9 cellular contexts compared by ENCODE assay signal in genomic region chr1:156742017-156742416, GRCh38. TPM values are rescaled to one million over a fixed set of nuclear protein-coding genes. Genes with fewer than 3 reads are reported as not detected.
DNase-seq lines count a peak whose midpoint lies in the region; TF ChIP-seq lines count a peak whose summit lies in the region.
"Had no signal": no experiment of that assay in that cellular context is flagged by ENCODE, and none has a peak within 500 bp of the region (broad histone marks: within the 10 kb centered on the region; RNA-seq: fewer than 3 reads in every experiment).

No MANE protein-coding gene starts in this region.

- H3K4me3 ChIP-seq in Peyer's patch (no peak overlapping the region), skeletal muscle tissue (ENCODE audit: low read length in 3 of 3) (peak overlapping the region in 2 of 3 donors; percentile 70 to 76)

- no peak overlapping the region for H3K23ac ChIP-seq in H9 (ENCODE audit: insufficient read length, low read depth, low read length)

- peak overlapping the region in 1 of 2 experiments; percentile 92; a peak in 3 of 5 replicates for H3K4me3 Mint-ChIP-seq in H9

- TF ChIP-seq CTCF in H9 (conservative IDR thresholded peaks at IDR 0.05) (no peak), Peyer's patch (IDR thresholded peaks at IDR 0.05) (no peak)

- H3K18ac ChIP-seq in H9 (ENCODE audit: insufficient read length, low read depth, low read length), result no peak overlapping the region

- TF ChIP-seq POLR2A in Peyer's patch (IDR thresholded peaks at IDR 0.05), result no peak

- peaks cover 12% of the 10 kb centered on the region for H3K23me2 ChIP-seq in H9 (ENCODE audit: insufficient read length, low read depth, low read length, poor library complexity, severe bottlenecking)

- peaks cover 0 to 42% (median 0%) of the 10 kb centered on the region in 3 donors for H3K36me3 ChIP-seq in Peyer's patch
- H3K36me3 ChIP-seq in skeletal muscle tissue (ENCODE audit: control insufficient read depth in 3 of 3, insufficient read depth in 3 of 3, low read length in 3 of 3), result peaks cover 32 to 38% (median 35%) of the 10 kb centered on the region in 3 donors

- H3K4me1 ChIP-seq in H9 (ENCODE audit: insufficient read depth, low read length), result peaks cover 9% of the 10 kb centered on the region
- peaks cover 0 to 24% (median 9%) of the 10 kb centered on the region in 4 donors for H3K4me1 ChIP-seq in Peyer's patch
- peaks cover 30 to 45% (median 34%) of the 10 kb centered on the region in 3 donors for H3K4me1 ChIP-seq in skeletal muscle tissue (ENCODE audit: control insufficient read depth in 3 of 3, insufficient read depth in 3 of 3, low read length in 3 of 3)

- no peak overlapping the region for H2BK20ac ChIP-seq in H9 (ENCODE audit: low read depth, low read length, poor library complexity, severe bottlenecking)

- no peak overlapping the region for H3K56ac ChIP-seq in H9 (ENCODE audit: insufficient read length, low read depth, low read length)

- H2AFZ ChIP-seq in H9 (ENCODE audit: low read length), result no peak overlapping the region

- H3K27me3 ChIP-seq in H9 (ENCODE audit: insufficient read depth, low read length), result no peaks in the 10 kb centered on the region
- H3K27me3 ChIP-seq in Peyer's patch, result no peaks in the 10 kb centered on the region
- H3K27me3 ChIP-seq in skeletal muscle tissue (ENCODE audit: control insufficient read depth in 3 of 3, insufficient read depth in 3 of 3, low read length in 3 of 3), result no peaks in the 10 kb centered on the region

- peaks cover 26 to 53% (median 45%) of the 10 kb centered on the region in 3 experiments; a peak in 6 of 7 replicates for H3K36me3 Mint-ChIP-seq in H9 (ENCODE audit: insufficient read depth in 1 of 3, low read depth in 3 of 3)

- H3K4me1 Mint-ChIP-seq in H9, result peaks cover 32 to 44% of the 10 kb centered on the region in 2 experiments

- DNase-seq in H9 (no peak), Peyer's patch (no peak), epithelial cell of prostate (ENCODE audit: low read depth, low spot score) (no peak), foreskin melanocyte (no peak)
- no peak for DNase-seq in stimulated activated CD4-positive, alpha-beta T cell treated with anti-CD3 and anti-CD28 coated beads, Interleukin-4, amount 100 ng/mL, for 4 hours
- no peak for DNase-seq in stimulated activated CD4-positive, alpha-beta T cell treated with anti-CD3 and anti-CD28 coated beads, Interleukin-1b, Interleukin-23, amount 100 ng/mL, for 48 hours
- DNase-seq in activated CD4-positive, CD25-positive, alpha-beta regulatory T cell (lab: John Stamatoyannopoulos, UW), result no peak
- DNase-seq: SW 1271 had no signal

- H3K27ac Mint-ChIP-seq in H9, result peak overlapping the region; percentile 90 to 99 (median 98); a peak in 6 of 7 replicates

- H3K79me2 ChIP-seq in H9 (ENCODE audit: insufficient read depth, low read length), result peaks cover 11% of the 10 kb centered on the region; the same call in 1 of the 2 replicates

- H3K9ac ChIP-seq in H9 (ENCODE audit: extremely low read depth, insufficient read length, low read length) (no peak overlapping the region), skeletal muscle tissue (ENCODE audit: low read depth in 1 of 3, low read length in 3 of 3) (no peak overlapping the region)

- WGBS in H9 (ENCODE audit: extremely low coverage, insufficient read length, low lambda C conversion rate), result no CpG with 5 or more reads among the region's 3 CpGs

- no peak overlapping the region for H2BK120ac ChIP-seq in H9 (ENCODE audit: low read depth, low read length, poor library complexity, severe bottlenecking)

- H3K9me3 Mint-ChIP-seq in H9, result no peaks in the 10 kb centered on the region; a peak in 1 of 5 replicates

- H2BK5ac ChIP-seq in H9 (ENCODE audit: insufficient read length, low read length), result no peak overlapping the region

- H4K5ac ChIP-seq in H9 (ENCODE audit: insufficient read length, low read depth, low read length), result no peak overlapping the region

- peak overlapping the region; percentile 48 for H3K4me2 ChIP-seq in H9 (ENCODE audit: insufficient read depth, insufficient read length, low read length)

- no peak overlapping the region for H2AK5ac ChIP-seq in H9 (ENCODE audit: insufficient read length, low read length)

- no peak overlapping the region for H2BK12ac ChIP-seq in H9 (ENCODE audit: insufficient read length, low read depth, low read length)

- no peaks in the 10 kb centered on the region for H3K27me3 Mint-ChIP-seq in H9 (ENCODE audit: low read depth)

- H3K79me1 ChIP-seq in H9 (ENCODE audit: insufficient read depth, low read depth, low read length, poor library complexity, severe bottlenecking), result no peaks in the 10 kb centered on the region

- H3T11ph ChIP-seq in H9 (ENCODE audit: low read length), result no peak overlapping the region

- H4K91ac ChIP-seq in H9 (ENCODE audit: insufficient read length, low read depth, low read length), result no peak overlapping the region

- H4K20me1 ChIP-seq in H9 (ENCODE audit: control insufficient read depth, insufficient read depth, insufficient read length), result no peaks in the 10 kb centered on the region

- H3K14ac ChIP-seq in H9 (ENCODE audit: insufficient read depth, low read length), result no peak overlapping the region

- no peak overlapping the region for H4K8ac ChIP-seq in H9 (replicated peaks; ENCODE audit: insufficient read length, low read depth, low read length)

- H3K27ac ChIP-seq in H9 (ENCODE audit: insufficient read length, low read depth, low read length) (peak overlapping the region; percentile 71), Peyer's patch (peak overlapping the region; percentile 69 to 87 (median 82)), epithelial cell of prostate (peak overlapping the region; percentile 76), skeletal muscle tissue (ENCODE audit: low read depth, low read length) (peak overlapping the region; percentile 93)

- H3K4ac ChIP-seq in H9 (ENCODE audit: low read depth, low read length), result no peak overlapping the region

- no peaks in the 10 kb centered on the region for H3K9me3 ChIP-seq in H9 (ENCODE audit: control insufficient read depth, low read depth, low read length)
- H3K9me3 ChIP-seq in Peyer's patch, result no peaks in the 10 kb centered on the region
- H3K9me3 ChIP-seq in skeletal muscle tissue (ENCODE audit: control insufficient read depth in 3 of 3, low read length in 3 of 3), result no peaks in the 10 kb centered on the region

- no peak overlapping the region for H2BK15ac ChIP-seq in H9 (ENCODE audit: low read depth, low read length)

RNA-seq across cellular contexts. Expression of gene MRPL24, which starts 1.1 kb away (rescaled TPM):
- total RNA-seq in H9 (2021), result 27.3 and 29.0 TPM in 2 replicates
- total RNA-seq in Peyer's patch, result 10 to 100 TPM; 15.7 to 35.8 (median 22.0) TPM
- 36.5 TPM for total RNA-seq in skeletal muscle tissue

RNA-seq across cellular contexts. Expression of gene HDGF, which starts 9.5 kb away (rescaled TPM):
- total RNA-seq in H9 (2021) (308 and 310 TPM in 2 replicates), Peyer's patch (100 to 1,000 TPM; 234 to 309 (median 281) TPM), skeletal muscle tissue (61.6 TPM)

RNA-seq across cellular contexts. Expression of gene ISG20L2, which starts 13.5 kb away (rescaled TPM):
- 52.4 and 57.6 TPM in 2 replicates for total RNA-seq in H9 (2021)
- total RNA-seq in Peyer's patch, result 10 to 100 TPM; 22.4 to 47.2 (median 27.9) TPM
- 5.2 TPM for total RNA-seq in skeletal muscle tissue

RNA-seq across cellular contexts. Expression of gene METTL25B, which starts 13.7 kb away (rescaled TPM):
- total RNA-seq in H9 (2021) (24.4 and 26.2 TPM in 2 replicates), Peyer's patch (10 to 100 TPM; 33.8 to 95.2 (median 64.9) TPM), skeletal muscle tissue (4.2 TPM)

RNA-seq across cellular contexts. Expression of gene PRCC, which starts 25.3 kb away (rescaled TPM):
- total RNA-seq in H9 (2021), result 129 TPM in 2 replicates
- total RNA-seq in Peyer's patch, result 100 to 1,000 TPM in 1 of 4 donors, 10 to 100 TPM in 3; 43.3 to 114 (median 46.3) TPM
- total RNA-seq in skeletal muscle tissue, result 9.9 TPM

Comparison
In these comparisons a context has a peak if more than half of its experiments do, and no peak if none do; other contexts are left out.
1. H3K4me3 ChIP-seq: peak in skeletal muscle tissue (2 of 3); none in Peyer's patch (0 of 4).
2. Peak in every context shown above with its lines, with median percentiles within 50 percentile points of each other: H3K27ac ChIP-seq.